16 cellular contexts compared by ENCODE assay signal in genomic region chr10:32338262-32338661, GRCh38. TPM values are rescaled to one million over a fixed set of nuclear protein-coding genes. Genes with fewer than 3 reads are reported as not detected.
DNase-seq lines count a peak whose midpoint lies in the region; ATAC-seq, FAIRE-seq and TF ChIP-seq lines count a peak whose summit lies in the region.
"Had no signal": no experiment of that assay in that cellular context is flagged by ENCODE, and none has a peak within 500 bp of the region (broad histone marks: within the 10 kb centered on the region; RNA-seq: fewer than 3 reads in every experiment).

No MANE protein-coding gene starts in this region.

- H3K27ac ChIP-seq in K562 (ENCODE audit: extremely low read depth, low read depth, low read length) = no peak overlapping the region
- no peak overlapping the region for H3K27ac ChIP-seq in trophoblast cell (ENCODE audit: low read depth, low read length)
- H3K27ac ChIP-seq: HL-60 had no signal

- peak; percentile 15 for DNase-seq in EH (ENCODE audit: low read depth)
- DNase-seq in LHCN-M2 (ENCODE audit: low read depth) = peak; percentile 22
- DNase-seq in K562 (ENCODE audit: extremely low read depth in 1 of 4, low spot score in 3 of 4) = no peak
- DNase-seq in trophoblast cell = no peak
- DNase-seq in sciatic nerve (ENCODE audit: low spot score) = no peak
- DNase-seq in SIG-M5 (lab: John Stamatoyannopoulos, UW) = no peak
- DNase-seq in mesenteric fat pad (ENCODE audit: low spot score) = no peak
- DNase-seq: activated CD4-positive, alpha-beta T cell treated with anti-CD3 and anti-CD28 coated beads, Interleukin-2, amount 10 ng/mL, durations not matched to agents 24 days and 14 days; Calu3; central memory CD4-positive, alpha-beta T cell; kidney; NCI-H2081; NCI-H82; stimulated activated naive CD4-positive, alpha-beta T cell treated with Interleukin-2 at 50 U/mL for 16 hours had no signal

- H3K4me1 ChIP-seq in K562 (replicated peaks in 1 of 2; ENCODE audit: control insufficient read depth in 2 of 2, insufficient read depth in 2 of 2, low read length in 2 of 2) (peaks cover 0 to 14% of the 10 kb centered on the region in 2 experiments; a peak in 2 of 5 replicates), trophoblast cell (ENCODE audit: control insufficient read depth in 1 of 2, insufficient read depth in 2 of 2, low read length in 2 of 2) (peaks cover 3 to 6% of the 10 kb centered on the region in 2 experiments)

- no peak overlapping the region for H4K12ac ChIP-seq in trophoblast cell (ENCODE audit: low read depth, low read length)

- no peak overlapping the region for H3K18ac ChIP-seq in trophoblast cell (ENCODE audit: low read length)

- TF ChIP-seq POLR2A in K562 (conservative IDR thresholded peaks at IDR 0.05) = no peak

- H4K91ac ChIP-seq in trophoblast cell (ENCODE audit: low read depth, low read length) = no peak overlapping the region

- H2BK5ac ChIP-seq in trophoblast cell (ENCODE audit: low read depth, low read length, poor library complexity) = no peak overlapping the region

- 71% methylated on average over 3 of the region's 3 CpGs for WGBS in K562 (ENCODE audit: insufficient coverage, low coverage, missing lambda C conversion rate)
- WGBS in trophoblast cell (ENCODE audit: extremely low coverage, insufficient coverage, insufficient read length) = no CpG with 5 or more reads among the region's 3 CpGs

- H2BK12ac ChIP-seq in trophoblast cell (ENCODE audit: low read length) = no peak overlapping the region

- no peaks in the 10 kb centered on the region for H3K27me3 ChIP-seq in K562 (ENCODE audit: control insufficient read depth in 2 of 2, insufficient read depth in 2 of 2, low read length in 2 of 2)
- H3K27me3 ChIP-seq in trophoblast cell (ENCODE audit: insufficient read depth, low read length) = no peaks in the 10 kb centered on the region

- H3K36me3 ChIP-seq in K562 (ENCODE audit: control insufficient read depth, insufficient read depth, low read length) (peaks cover 2% of the 10 kb centered on the region; the same call in 1 of the 3 replicates), trophoblast cell (ENCODE audit: control insufficient read depth in 1 of 2, insufficient read depth in 2 of 2, low read length in 2 of 2) (peaks cover 2% of the 10 kb centered on the region in 2 experiments)

- H3K9ac ChIP-seq in K562 (ENCODE audit: insufficient read depth in 1 of 2, low read depth in 2 of 2, low read length in 2 of 2) (no peak overlapping the region), trophoblast cell (ENCODE audit: low read length) (no peak overlapping the region)

- peak overlapping the region; percentile 96 for H3K4ac ChIP-seq in trophoblast cell (ENCODE audit: low read depth, low read length)

- H2AK5ac ChIP-seq in trophoblast cell (ENCODE audit: low read length) = no peak overlapping the region

- POLR2A ChIA-PET in K562 (lab: Yijun Ruan, JAX) = interaction anchor here (1.4 kb wide), 1 partner anchor 9 kb away, joined by 3 read pairs; no protein-coding TSS in a partner anchor

- H3K9me3 ChIP-seq in K562 (replicated peaks; ENCODE audit: control insufficient read depth, insufficient read depth, low read depth, low read length) = no peaks in the 10 kb centered on the region
- no peaks in the 10 kb centered on the region for H3K9me3 ChIP-seq in trophoblast cell (ENCODE audit: insufficient read depth, low read depth, low read length)

- no peak overlapping the region for H3K23ac ChIP-seq in trophoblast cell (ENCODE audit: low read length)

- no peak for TF ChIP-seq CTCF in K562 (IDR thresholded peaks at IDR 0.05 in 2 of 3, conservative IDR thresholded peaks at IDR 0.05 in 1 of 3; ENCODE audit: insufficient read depth in 2 of 3, low read depth in 1 of 3, low read length in 3 of 3)

- H3K9me1 ChIP-seq in K562 (ENCODE audit: control insufficient read depth, insufficient read depth, low read length) = no peaks in the 10 kb centered on the region

- H3K4me3 ChIP-seq in K562 (no peak overlapping the region), trophoblast cell (ENCODE audit: low read depth, low read length) (no peak overlapping the region)

- no peaks in the 10 kb centered on the region for H3K79me1 ChIP-seq in trophoblast cell (ENCODE audit: low read length)

- ATAC-seq in K562 = no peak
- no peak for ATAC-seq in sciatic nerve

- BruUV-seq in K562 (replicated peaks; lab: Mats Ljungman, UMichigan) = no TSS peak

- peak; percentile 23 for FAIRE-seq in K562 (lab: Jason Lieb, UNC)
- FAIRE-seq: endothelial cell of umbilical vein, kidney had no signal

- no peak overlapping the region for H2BK120ac ChIP-seq in trophoblast cell (ENCODE audit: insufficient read depth, low read length, poor library complexity)

- H3K79me2 ChIP-seq in K562 (ENCODE audit: control insufficient read depth, insufficient read depth, low read length) (peaks cover 97% of the 10 kb centered on the region), trophoblast cell (ENCODE audit: control insufficient read depth, insufficient read depth, low read length, poor library complexity) (peaks cover 22% of the 10 kb centered on the region)

- no peak overlapping the region for H4K8ac ChIP-seq in trophoblast cell (ENCODE audit: low read depth, low read length)

- TF ChIP-seq EP300 in K562 (IDR thresholded peaks at IDR 0.05; ENCODE audit: low read length) = no peak

- TF ChIP-seq RAD21 in K562 (CRISPR knock-in tag; conservative IDR thresholded peaks at IDR 0.05 in 1 of 2, IDR thresholded peaks at IDR 0.05 in 1 of 2) = no peak

- H2AFZ ChIP-seq in K562 (ENCODE audit: low read depth, low read length) (no peak overlapping the region), trophoblast cell (ENCODE audit: insufficient read depth, low read length, poor library complexity) (no peak overlapping the region)

- H3K4me2 ChIP-seq in K562 (ENCODE audit: insufficient read depth, low read length) = no peak overlapping the region
- H3K4me2 ChIP-seq in trophoblast cell (ENCODE audit: low read length) = no peak overlapping the region

- H4K20me1 ChIP-seq in K562 (replicated peaks; ENCODE audit: control insufficient read depth, insufficient read depth, low read length) = peaks cover 8% of the 10 kb centered on the region

- intact Hi-C loops in K562 (cut with micrococcal nuclease) = no loop called here
- intact Hi-C loops in sciatic nerve (cut with DNase I) = no loop called here

- CTCF ChIA-PET in K562 (lab: Yijun Ruan, JAX; ENCODE audit: low intra/inter-chr PET ratio) = no interaction called here

- in situ Hi-C loops in K562 (cut with MboI) = no loop called here

- H3K14ac ChIP-seq in trophoblast cell (ENCODE audit: low read length) = no peak overlapping the region

TF ChIP-seq in K562, 482 proteins besides CTCF, POLR2A, EP300 and RAD21 (continues in another document):
- TF ChIP-seq MAFK (IDR thresholded peaks at IDR 0.05; ENCODE audit: low read length) (no peak), TCF3 (CRISPR knock-in tag; IDR thresholded peaks at IDR 0.05) (no peak), HNRNPK (IDR thresholded peaks at IDR 0.05; ENCODE audit: low read depth, low read length, poor library complexity, severe bottlenecking) (no peak), ZNF778 (CRISPR knock-in tag; IDR thresholded peaks at IDR 0.05) (no peak), RBM34 (IDR thresholded peaks at IDR 0.05; ENCODE audit: borderline replicate concordance, insufficient read depth, low read length) (no peak), EHMT2 (IDR thresholded peaks at IDR 0.05) (peak; percentile 34; the same call in 1 of the 2 replicates), CBFA2T3 (IDR thresholded peaks at IDR 0.05) (0 out of 2 replicates have a peak, but pooled peaks have one; percentile 4), POLR2B (IDR thresholded peaks at IDR 0.05; ENCODE audit: low read depth, partially characterized antibody) (peak; percentile 19), JUND (IDR thresholded peaks at IDR 0.05; ENCODE audit: borderline replicate concordance, low read depth, low read length) (no peak; the same call in 1 of the 2 replicates), JUND (tag; IDR thresholded peaks at IDR 0.05; ENCODE audit: borderline replicate concordance, low read depth, low read length) (0 out of 3 replicates have a peak, but pooled peaks have one; percentile 21), CGGBP1 (CRISPR knock-in tag; IDR thresholded peaks at IDR 0.05) (no peak)
- TF ChIP-seq, protein P1, sequence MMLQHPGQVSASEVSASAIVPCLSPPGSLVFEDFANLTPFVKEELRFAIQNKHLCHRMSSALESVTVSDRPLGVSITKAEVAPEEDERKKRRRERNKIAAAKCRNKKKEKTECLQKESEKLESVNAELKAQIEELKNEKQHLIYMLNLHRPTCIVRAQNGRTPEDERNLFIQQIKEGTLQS (IDR thresholded peaks at IDR 0.05) = peak; percentile 69
- TF ChIP-seq, protein P1 (CRISPR knock-in tag; conservative IDR thresholded peaks at IDR 0.05) = no peak

RNA-seq across cellular contexts. Expression of gene EPC1, which starts 8.7 kb away (rescaled TPM):
- total RNA-seq in LHCN-M2 (2014; rRNA removed) (14.9 and 23.0 TPM in 2 replicates), K562 (2014; rRNA removed) (16.1 and 27.6 TPM in 2 replicates), K562 (2014; rRNA removed; fragmentation: Illumina TruSeq; extraction: Trizol) (14.1 and 15.9 TPM in 2 replicates), K562 (2015; rRNA removed; fragmentation: Illumina TruSeq; extraction: Trizol) (15.6 and 18.7 TPM in 2 replicates), K562 (2021) (21.3 and 25.7 TPM in 2 replicates), sciatic nerve (63.6 TPM), mesenteric fat pad (26.8 TPM)
- 7.8 TPM for polyA plus RNA-seq in LHCN-M2 (2012)
- total RNA-seq in K562 (2011; cell fraction: chromatin; rRNA removed; ENCODE audit: low replicate concordance) = 60.0 and 102 TPM in 2 replicates
- total RNA-seq in K562 (2011; cell fraction: nucleolus; rRNA removed) = 40.2 and 50.7 TPM in 2 replicates
- 70.0 and 75.9 TPM in 2 replicates for total RNA-seq in K562 (2011; cell fraction: nucleoplasm; rRNA removed)
- polyA plus RNA-seq in K562 (2011; rRNA removed) (43.6 and 48.7 TPM in 2 replicates), K562 (2014; fragmentation: Illumina TruSeq; extraction: Trizol) (21.6 and 24.2 TPM in 2 replicates), K562 (2014; fragmentation: Nextera tagmentation; extraction: Ambion mirVana) (1 to 10 TPM; 7.0 to 7.2 TPM), K562 (2014; rRNA removed) (29.8 and 32.1 TPM in 2 replicates)
- 30.4 and 33.0 TPM in 2 replicates for polyA plus RNA-seq in K562 (2011; cell fraction: cytosol; rRNA removed)
- polyA plus RNA-seq in K562 (2011; cell fraction: nucleus; rRNA removed) = 81.3 and 107 TPM in 2 replicates
- polyA plus RNA-seq in K562 (2012) = 15.3 and 19.4 TPM in 2 replicates
- 77.5 and 80.6 TPM in 2 replicates for polyA minus RNA-seq in K562 (2011; rRNA and poly(A)+ RNA removed)
- polyA minus RNA-seq in K562 (2011; cell fraction: cytosol; rRNA and poly(A)+ RNA removed) = 15.9 and 21.8 TPM in 2 replicates
- polyA minus RNA-seq in K562 (2011; cell fraction: nucleus; rRNA and poly(A)+ RNA removed) = 36.1 and 82.8 TPM in 2 replicates
- polyA plus RNA-seq in trophoblast cell (2013) = 20.2 and 21.7 TPM in 2 replicates

Comparison
In these comparisons a context has a peak if more than half of its experiments do, and no peak if none do; other contexts are left out.
1. DNase-seq: peak in EH (single experiment) and LHCN-M2 (single experiment); none in K562 (0 of 4), trophoblast cell (0 of 2), sciatic nerve (single experiment), SIG-M5 (single experiment) and mesenteric fat pad (single experiment).